In the genomic region with DNA sequence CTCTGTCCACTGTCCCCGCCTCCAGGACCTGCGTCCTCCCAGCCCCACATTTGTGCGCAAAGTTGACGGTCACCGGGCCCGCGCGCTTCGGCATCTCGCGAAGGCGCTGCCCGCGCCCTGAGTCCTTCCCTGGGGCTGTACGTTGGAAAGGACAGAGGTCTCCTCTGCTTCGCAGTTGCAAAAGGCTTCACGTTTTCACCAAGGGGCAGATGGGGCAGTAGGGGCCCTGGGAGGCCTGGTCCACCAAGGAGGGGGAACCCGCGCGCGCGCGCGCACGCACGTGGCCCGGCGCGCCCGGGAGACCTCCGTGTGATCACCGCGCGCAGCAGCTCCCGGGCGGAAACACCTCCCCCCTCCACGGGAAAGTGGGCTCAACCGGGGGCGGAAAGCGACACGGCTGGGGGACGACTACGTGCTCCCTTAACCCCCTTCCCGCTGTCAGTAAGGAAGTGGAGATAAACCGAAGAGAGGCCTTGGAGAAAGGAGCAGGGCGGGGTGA, we compare ENCODE assay signal across 8 cellular contexts. TPM values are rescaled to one million over a fixed set of nuclear protein-coding genes. Genes with fewer than 3 reads are reported as not detected.
DNase-seq lines count a peak whose midpoint lies in the region; ATAC-seq, FAIRE-seq and TF ChIP-seq lines count a peak whose summit lies in the region.

No MANE protein-coding gene starts in this region.

- CTCF ChIA-PET in AG04449 (lab: Yijun Ruan, JAX), result interaction anchor here (0.9 to 15.4 kb wide), 15 partner anchors 10 to 134 kb away, joined by 3 to 414 read pairs (median 13); partner anchors contain the start of gene PTMA

- H4K20me1 ChIP-seq in astrocyte (ENCODE audit: insufficient read depth, low read length), result no peaks in the 10 kb centered on the region

- TF ChIP-seq CTCF in AG04449 (IDR thresholded peaks at IDR 0.05; ENCODE audit: insufficient read depth, low read length, missing control alignments) (no peak), astrocyte (IDR thresholded peaks at IDR 0.05; ENCODE audit: insufficient read depth, low read depth, low read length) (no peak), kidney (IDR thresholded peaks at IDR 0.05; ENCODE audit: borderline replicate concordance, extremely low read depth, insufficient read depth) (no peak)

- peaks cover 32% of the 10 kb centered on the region for H3K4me1 Mint-ChIP-seq in astrocyte (ENCODE audit: low read depth, unreplicated experiment)

- H3K4me3 ChIP-seq in AG04449 (ENCODE audit: low read depth, low read length) (peak overlapping the region; percentile 48), NT2/D1 (ENCODE audit: insufficient read length, low read depth) (peak overlapping the region; percentile 56), astrocyte (ENCODE audit: insufficient read depth, low read depth, low read length) (peak overlapping the region; percentile 47), kidney (ENCODE audit: low read length in 2 of 2) (peak overlapping the region; percentile 49 to 63)

- H3K9me3 Mint-ChIP-seq in astrocyte (ENCODE audit: unreplicated experiment), result peaks cover 2% of the 10 kb centered on the region

- peak; percentile 5 for ATAC-seq in GM21381 (IDR thresholded peaks at IDR 0.05; ENCODE audit: unreplicated experiment)

- no peaks in the 10 kb centered on the region for H3K36me3 Mint-ChIP-seq in astrocyte (ENCODE audit: low read depth, unreplicated experiment)

- DNase-seq in AG04449 (ENCODE audit: low read depth, low spot score) (no peak), NT2/D1 (ENCODE audit: low read depth, low spot score) (no peak), astrocyte (ENCODE audit: low read depth) (no peak), kidney (peak; percentile 91), GM19240 (ENCODE audit: insufficient read length, low spot score) (no peak), NCI-H2171 treated with DMSO at 0.1 percent for 48 hours (lab: John Stamatoyannopoulos, UW) (no peak)
- peak; percentile 54 to 68 for DNase-seq in stimulated activated CD4-positive, alpha-beta T cell treated with anti-CD3 and anti-CD28 coated beads, Interleukin-2, amount 100 ng/mL, for 24 hours

- H3K27me3 ChIP-seq in NT2/D1 (ENCODE audit: insufficient read depth, insufficient read length) (no peaks in the 10 kb centered on the region), astrocyte (ENCODE audit: insufficient read depth, low read length) (no peaks in the 10 kb centered on the region)

- peak overlapping the region; percentile 92 for H3K9ac ChIP-seq in NT2/D1 (ENCODE audit: insufficient read length, low read depth)
- H3K9ac ChIP-seq in astrocyte (ENCODE audit: low read length), result peak overlapping the region; percentile 79
- H3K9ac ChIP-seq in kidney (ENCODE audit: low read length in 2 of 2), result peak overlapping the region; percentile 82 to 94

- H3K79me2 ChIP-seq in astrocyte (ENCODE audit: insufficient read depth, low read length), result no peaks in the 10 kb centered on the region

- intact Hi-C loops in kidney (cut with DNase I), result loop anchor here (5.0 to 10.0 kb wide), 2 partner anchors 50 to 98 kb away; no protein-coding TSS in a partner anchor

- H3K4me1 ChIP-seq in NT2/D1 (ENCODE audit: insufficient read depth, insufficient read length) (peaks cover 23% of the 10 kb centered on the region), astrocyte (ENCODE audit: insufficient read depth, low read length) (peaks cover 45% of the 10 kb centered on the region), kidney (ENCODE audit: control insufficient read depth in 1 of 2, insufficient read depth in 1 of 2, low read depth in 1 of 2, low read length in 2 of 2) (peaks cover 19 to 30% of the 10 kb centered on the region in 2 donors)

- H3K36me3 ChIP-seq in NT2/D1 (ENCODE audit: insufficient read depth, insufficient read length, low read length), result no peaks in the 10 kb centered on the region
- no peaks in the 10 kb centered on the region for H3K36me3 ChIP-seq in astrocyte (ENCODE audit: insufficient read depth, low read length)
- H3K36me3 ChIP-seq in kidney (ENCODE audit: control insufficient read depth in 1 of 2, insufficient read depth in 2 of 2, low read length in 2 of 2), result no peaks in the 10 kb centered on the region

- H3K27me3 Mint-ChIP-seq in astrocyte (ENCODE audit: low read depth, unreplicated experiment), result no peaks in the 10 kb centered on the region

- H3K9me3 ChIP-seq in NT2/D1 (ENCODE audit: insufficient read depth, low read length) (no peaks in the 10 kb centered on the region), astrocyte (ENCODE audit: insufficient read depth, low read depth, low read length) (no peaks in the 10 kb centered on the region), kidney (ENCODE audit: control insufficient read depth in 1 of 2, low read length in 2 of 2) (no peaks in the 10 kb centered on the region)

- peak overlapping the region; percentile 91 for H3K27ac ChIP-seq in astrocyte (ENCODE audit: low read depth, low read length)
- peak overlapping the region; percentile 99 to 100 for H3K27ac ChIP-seq in kidney (ENCODE audit: low read depth in 2 of 2, low read length in 2 of 2)

- peak overlapping the region; percentile 68 for H3K4me3 Mint-ChIP-seq in astrocyte (ENCODE audit: unreplicated experiment)

- POLR2A ChIA-PET in AG04449 (lab: Yijun Ruan, JAX), result interaction anchor here (1.0 to 3.8 kb wide), 4 partner anchors 52 to 100 kb away, joined by 3 to 28 read pairs (median 14); partner anchors contain the start of gene PTMA

- H2AFZ ChIP-seq in astrocyte (ENCODE audit: low read depth, low read length), result peak overlapping the region; percentile 91

- H3K27ac Mint-ChIP-seq in astrocyte (ENCODE audit: unreplicated experiment), result peak overlapping the region; percentile 53

- peak overlapping the region; percentile 93 for H3K4me2 ChIP-seq in astrocyte (ENCODE audit: low read length)

- no peak for FAIRE-seq in astrocyte (lab: Jason Lieb, UNC)
- no peak for FAIRE-seq in kidney (lab: Jason Lieb, UNC)

RNA-seq across cellular contexts. Expression of gene TEX44, which starts 21.9 kb away (rescaled TPM):
- total RNA-seq in astrocyte, result not detected in 2 replicates
- total RNA-seq in kidney, result not detected
- not detected for polyA plus RNA-seq in kidney (ENCODE audit: insufficient read depth, low read depth, low replicate concordance)

Comparison
In these comparisons a context has a peak if more than half of its experiments do, and no peak if none do; other contexts are left out.
1. DNase-seq: peak in kidney (single experiment) and stimulated activated CD4-positive, alpha-beta T cell treated with anti-CD3 and anti-CD28 coated beads, Interleukin-2, amount 100 ng/mL, for 24 hours (2 of 2); none in AG04449 (single experiment), NT2/D1 (single experiment), astrocyte (single experiment), GM19240 (single experiment) and NCI-H2171 treated with DMSO at 0.1 percent for 48 hours (single experiment).
2. Peak in every context shown above with its lines, with median percentiles within 50 percentile points of each other: H3K4me3 ChIP-seq and H3K9ac ChIP-seq.